Comparison of ENCODE assay signal across 27 cellular contexts in genomic region chr4:153936121-153936520, GRCh38.
"Had no signal": no experiment of that assay in that cellular context is flagged by ENCODE, and none has a peak within 500 bp of the region (broad histone marks: within the 10 kb centered on the region; RNA-seq: fewer than 3 reads in every experiment).

No MANE protein-coding gene starts in this region.

- H3K27ac Mint-ChIP-seq: activated CD8-positive, alpha-beta memory T cell treated with anti-CD3 and anti-CD28 coated beads, Interleukin-2, amount 10 ng/mL, durations not matched to agents 7 days and 5 days; activated naive CD4-positive, alpha-beta T cell treated with anti-CD3 and anti-CD28 coated beads for 36 hours; activated naive CD8-positive, alpha-beta T cell; T-helper 1 cell treated with Interleukin-12 subunit alpha and Interleukin-12 subunit beta and Interleukin-4 antibody, amounts not matched to agents 30 μg/mL and 1 μg/mL, for 36 hours; WTC11 had no signal

- H3K9me3 Mint-ChIP-seq: activated naive CD4-positive, alpha-beta T cell treated with anti-CD3 and anti-CD28 coated beads for 36 hours; activated T-cell treated with anti-CD3 and anti-CD28 coated beads, Interleukin-2, amount 50 U/mL, for 4 hours; T-helper 1 cell treated with Interleukin-12 subunit alpha and Interleukin-12 subunit beta and Interleukin-4 antibody, amounts not matched to agents 30 μg/mL and 1 μg/mL, for 36 hours; WTC11 had no signal

- H3K4me3 ChIP-seq: adrenal gland, MG63, Peyer's patch, SJCRH30 had no signal

- H3K27me3 ChIP-seq: adrenal gland, MG63, Peyer's patch, SJCRH30 had no signal

- H3K27ac ChIP-seq: adrenal gland, Peyer's patch, RWPE1, SJCRH30 had no signal

- H3K36me3 ChIP-seq: adrenal gland, MG63, Peyer's patch, SJCRH30 had no signal

- H3K36me3 Mint-ChIP-seq: activated CD8-positive, alpha-beta memory T cell treated with anti-CD3 and anti-CD28 coated beads, Interleukin-2, amount 10 ng/mL, durations not matched to agents 7 days and 5 days; activated naive CD8-positive, alpha-beta T cell; WTC11 had no signal

- H3K9me3 ChIP-seq: adrenal gland, MG63, Peyer's patch, SJCRH30 had no signal

- H3K4me1 Mint-ChIP-seq: activated CD8-positive, alpha-beta memory T cell treated with anti-CD3 and anti-CD28 coated beads, Interleukin-2, amount 10 ng/mL, durations not matched to agents 7 days and 5 days had no signal

- DNase-seq: activated CD4-positive, alpha-beta T cell treated with anti-CD3 and anti-CD28 coated beads for 48 hours; activated CD4-positive, alpha-beta T cell treated with anti-CD3 and anti-CD28 coated beads, Interleukin-2, amount 50 U/mL, for 4 hours; activated CD4-positive, CD25-positive, alpha-beta regulatory T cell treated with anti-CD3 and anti-CD28 coated beads, Interleukin-2, amount 50 U/mL, for 72 hours; activated CD8-positive, alpha-beta memory T cell treated with anti-CD3 and anti-CD28 coated beads, Interleukin-2, amount 10 ng/mL, durations not matched to agents 7 days and 5 days; activated gamma-delta T cell; activated naive CD4-positive, alpha-beta T cell treated with anti-CD3 and anti-CD28 coated beads for 36 hours; activated T-cell treated with anti-CD3 and anti-CD28 coated beads, Interleukin-2, amount 50 U/mL, for 4 hours; adrenal gland; anterior cingulate cortex; central memory CD4-positive, alpha-beta T cell; KG1; MG63; MV-4-11; NCI-H1092 treated with DMSO at 0.1 percent for 48 hours; NCI-H1417 treated with DMSO at 0.1 percent for 48 hours; NCI-H1694 treated with DMSO at 0.1 percent for 48 hours; NCI-H2029 treated with DMSO at 0.1 percent for 48 hours; NCI-H510A treated with DMSO at 0.1 percent for 48 hours; NCI-H69; Peyer's patch; Right ventricle myocardium superior; SJCRH30 had no signal

- H3K4me1 ChIP-seq: Peyer's patch, SJCRH30 had no signal

- ATAC-seq: activated CD8-positive, alpha-beta memory T cell treated with anti-CD3 and anti-CD28 coated beads, Interleukin-2, amount 10 ng/mL, durations not matched to agents 7 days and 5 days; activated T-cell treated with anti-CD3 and anti-CD28 coated beads, Interleukin-2, amount 50 U/mL, for 4 hours; SK-N-SH treated with all-trans-retinoic acid at 6 μM for 48 hours; WTC11 had no signal

- H3K4me3 Mint-ChIP-seq: activated CD8-positive, alpha-beta memory T cell treated with anti-CD3 and anti-CD28 coated beads, Interleukin-2, amount 10 ng/mL, durations not matched to agents 7 days and 5 days; activated naive CD4-positive, alpha-beta T cell treated with anti-CD3 and anti-CD28 coated beads for 36 hours; activated naive CD8-positive, alpha-beta T cell; activated T-cell treated with anti-CD3 and anti-CD28 coated beads, Interleukin-2, amount 50 U/mL, for 4 hours; T-helper 1 cell treated with Interleukin-12 subunit alpha and Interleukin-12 subunit beta and Interleukin-4 antibody, amounts not matched to agents 30 μg/mL and 1 μg/mL, for 36 hours; WTC11 had no signal
